ENCODE assay signal across 9 cellular contexts in genomic region chr3:124887996-124888298, GRCh38. TPM values are rescaled to one million over a fixed set of nuclear protein-coding genes. Genes with fewer than 3 reads are reported as not detected.
DNase-seq lines count a peak whose midpoint lies in the region; ATAC-seq and TF ChIP-seq lines count a peak whose summit lies in the region.
"Had no signal": no experiment of that assay in that cellular context is flagged by ENCODE, and none has a peak within 500 bp of the region (broad histone marks: within the 10 kb centered on the region; RNA-seq: fewer than 3 reads in every experiment).

No MANE protein-coding gene starts in this region.

- H3K4me3 Mint-ChIP-seq in CD14-positive monocyte (peak overlapping the region; percentile 2 to 91), neural crest cell (peak overlapping the region; percentile 86)
- H3K4me3 Mint-ChIP-seq in effector memory CD8-positive, alpha-beta T cell: peak overlapping the region; percentile 72 to 77

- H3K27me3 ChIP-seq in NT2/D1 (ENCODE audit: insufficient read depth, insufficient read length): no peaks in the 10 kb centered on the region

- peaks cover 4% of the 10 kb centered on the region for H3K4me1 ChIP-seq in NT2/D1 (ENCODE audit: insufficient read depth, insufficient read length)

- H3K9me3 Mint-ChIP-seq in CD14-positive monocyte: peaks cover 0 to 14% (median 5%) of the 10 kb centered on the region in 7 donors
- H3K9me3 Mint-ChIP-seq in effector memory CD8-positive, alpha-beta T cell: no peaks in the 10 kb centered on the region
- no peaks in the 10 kb centered on the region for H3K9me3 Mint-ChIP-seq in neural crest cell

- no peaks in the 10 kb centered on the region for H3K9me3 ChIP-seq in NT2/D1 (ENCODE audit: insufficient read depth, low read length)

- intact Hi-C loops in CD14-positive monocyte (cut with micrococcal nuclease): loop anchor here in 1 of 2 donors (5.0 kb wide), 2 partner anchors 61 to 106 kb away; no protein-coding TSS in a partner anchor

- H3K4me1 Mint-ChIP-seq in CD14-positive monocyte (peaks cover 18% of the 10 kb centered on the region), neural crest cell (peaks cover 40% of the 10 kb centered on the region)
- H3K4me1 Mint-ChIP-seq in effector memory CD8-positive, alpha-beta T cell (ENCODE audit: low read depth in 2 of 2): peaks cover 0 to 7% of the 10 kb centered on the region in 2 donors

- peak overlapping the region; percentile 84 for H3K9ac ChIP-seq in NT2/D1 (ENCODE audit: insufficient read length, low read depth)

- H3K36me3 Mint-ChIP-seq in CD14-positive monocyte (peaks cover 0 to 4% of the 10 kb centered on the region in 2 donors), neural crest cell (ENCODE audit: low read depth) (no peaks in the 10 kb centered on the region)
- H3K36me3 Mint-ChIP-seq in effector memory CD8-positive, alpha-beta T cell (ENCODE audit: insufficient read depth): peaks cover 6% of the 10 kb centered on the region

- peaks cover 6% of the 10 kb centered on the region for H3K36me3 ChIP-seq in NT2/D1 (ENCODE audit: insufficient read depth, insufficient read length, low read length)

- peak overlapping the region; percentile 71 for H3K4me3 ChIP-seq in NT2/D1 (ENCODE audit: insufficient read length, low read depth)

- no peak for ATAC-seq in effector memory CD8-positive, alpha-beta T cell (replicated peaks)
- ATAC-seq in GM21381 (IDR thresholded peaks at IDR 0.05; ENCODE audit: unreplicated experiment): no peak
- no peak for ATAC-seq in GM21528 (IDR thresholded peaks at IDR 0.05; ENCODE audit: low FRiP score, unreplicated experiment)
- ATAC-seq in HG03342 (IDR thresholded peaks at IDR 0.05; ENCODE audit: unreplicated experiment): no peak

- H3K27ac Mint-ChIP-seq in CD14-positive monocyte (no peak overlapping the region), neural crest cell (ENCODE audit: unreplicated experiment) (no peak overlapping the region)
- H3K27ac Mint-ChIP-seq in effector memory CD8-positive, alpha-beta T cell: no peak overlapping the region

- H3K27me3 Mint-ChIP-seq in CD14-positive monocyte (ENCODE audit: low read depth in 3 of 3) (peaks cover 48 to 66% (median 61%) of the 10 kb centered on the region in 3 donors), neural crest cell (ENCODE audit: low read depth) (peaks cover 14% of the 10 kb centered on the region)
- peaks cover 52 to 70% of the 10 kb centered on the region in 2 donors for H3K27me3 Mint-ChIP-seq in effector memory CD8-positive, alpha-beta T cell

- DNase-seq in CD14-positive monocyte (ENCODE audit: low spot score) (no peak), NT2/D1 (ENCODE audit: low read depth, low spot score) (no peak), neural crest cell (ENCODE audit: low read depth, low spot score) (no peak), NCI-H2227 treated with DMSO at 0.1 percent for 48 hours (lab: John Stamatoyannopoulos, UW) (no peak)
- DNase-seq in effector memory CD8-positive, alpha-beta T cell: no peak
- DNase-seq: NCI-H187 had no signal

- TF ChIP-seq CTCF in CD14-positive monocyte (IDR thresholded peaks at IDR 0.05) (no peak), neural crest cell (conservative IDR thresholded peaks at IDR 0.05) (no peak)

RNA-seq across cellular contexts. Expression of gene ITGB5, which starts 0.8 kb away (rescaled TPM):
- 1 to 10 TPM in 1 of 2 donors, under 1 TPM in 1; 0.68 to 1.0 TPM for polyA plus RNA-seq in CD14-positive monocyte
- total RNA-seq in neural crest cell: 66.1 and 81.9 TPM in 2 replicates

RNA-seq across cellular contexts. Expression of gene MUC13, which starts 46.6 kb away (rescaled TPM):
- polyA plus RNA-seq in CD14-positive monocyte: not detected
- total RNA-seq in neural crest cell: not detected in 2 replicates
